14 cellular contexts compared by ENCODE assay signal in genomic region chr18:50011813-50012445, GRCh38.
A peak's percentile ranks its signal among the peaks of the same experiment; 100 is the strongest.
DNase-seq lines count a peak whose midpoint lies in the region; ATAC-seq and TF ChIP-seq lines count a peak whose summit lies in the region.
"Had no signal": no experiment of that assay in that cellular context is flagged by ENCODE, and none has a peak within 500 bp of the region (broad histone marks: within the 10 kb centered on the region; RNA-seq: fewer than 3 reads in every experiment).

No MANE protein-coding gene starts in this region.

- H3K27me3 Mint-ChIP-seq in Caco-2 (ENCODE audit: insufficient read depth, unreplicated experiment): no peaks in the 10 kb centered on the region
- no peaks in the 10 kb centered on the region for H3K27me3 Mint-ChIP-seq in activated CD8-positive, alpha-beta T cell treated with anti-CD3 and anti-CD28 coated beads for 36 hours

- peaks cover 5% of the 10 kb centered on the region for H3K36me3 Mint-ChIP-seq in Caco-2 (ENCODE audit: insufficient read depth, unreplicated experiment)
- H3K36me3 Mint-ChIP-seq in activated CD8-positive, alpha-beta T cell treated with anti-CD3 and anti-CD28 coated beads for 36 hours (ENCODE audit: low read depth): no peaks in the 10 kb centered on the region
- H3K36me3 Mint-ChIP-seq: WTC11 had no signal

- no peak for TF ChIP-seq CTCF in Caco-2 (IDR thresholded peaks at IDR 0.05; ENCODE audit: insufficient read depth in 1 of 2, low read depth in 1 of 2, low read length in 1 of 2, severe bottlenecking in 1 of 2, unreplicated experiment in 1 of 2)
- no peak for TF ChIP-seq CTCF in fibroblast of the aortic adventitia (IDR thresholded peaks at IDR 0.05; ENCODE audit: insufficient read depth, low read length)
- no peak for TF ChIP-seq CTCF in retinal pigment epithelial cell (conservative IDR thresholded peaks at IDR 0.05; ENCODE audit: low read depth, low read length)
- no peak for TF ChIP-seq CTCF in activated CD8-positive, alpha-beta T cell treated with anti-CD3 and anti-CD28 coated beads for 36 hours (IDR thresholded peaks at IDR 0.05)

- CTCF ChIA-PET in Caco-2 (lab: Charles Lee): interaction anchor here (1.0 kb wide), 1 partner anchor 183 kb away, joined by 3 read pairs; no protein-coding TSS in a partner anchor
- CTCF ChIA-PET in activated CD8-positive, alpha-beta T cell treated with anti-CD3 and anti-CD28 coated beads for 36 hours (lab: Charles Lee): interaction anchor here (0.7 to 2.3 kb wide), 4 partner anchors 9 to 345 kb away, joined by 3 to 9 read pairs (median 3); no protein-coding TSS in a partner anchor

- no peak for ATAC-seq in activated CD8-positive, alpha-beta T cell treated with anti-CD3 and anti-CD28 coated beads for 36 hours
- no peak for ATAC-seq in HG03097 (IDR thresholded peaks at IDR 0.05; ENCODE audit: low FRiP score, unreplicated experiment)
- ATAC-seq: WTC11 had no signal

- H3K9me3 Mint-ChIP-seq in Caco-2 (ENCODE audit: unreplicated experiment): no peaks in the 10 kb centered on the region
- H3K9me3 Mint-ChIP-seq in activated CD8-positive, alpha-beta T cell treated with anti-CD3 and anti-CD28 coated beads for 36 hours: no peaks in the 10 kb centered on the region
- H3K9me3 Mint-ChIP-seq: nephron, WTC11 had no signal

- H3K4me3 Mint-ChIP-seq in Caco-2 (ENCODE audit: unreplicated experiment): no peak overlapping the region
- H3K4me3 Mint-ChIP-seq in activated CD8-positive, alpha-beta T cell treated with anti-CD3 and anti-CD28 coated beads for 36 hours: no peak overlapping the region
- H3K4me3 Mint-ChIP-seq: nephron, WTC11 had no signal

- H3K36me3 ChIP-seq in Caco-2 (ENCODE audit: control insufficient read depth, insufficient read depth, low read length): no peaks in the 10 kb centered on the region
- H3K36me3 ChIP-seq: SJSA1 had no signal

- POLR2A ChIA-PET in Caco-2 (lab: Charles Lee): no interaction called here
- POLR2A ChIA-PET in activated CD8-positive, alpha-beta T cell treated with anti-CD3 and anti-CD28 coated beads for 36 hours (lab: Charles Lee): no interaction called here

- intact Hi-C loops in Caco-2 (cut with micrococcal nuclease; ENCODE audit: unreplicated experiment): loop anchor here (5.0 kb wide), 1 partner anchor 190 kb away; no protein-coding TSS in a partner anchor
- intact Hi-C loops in activated CD8-positive, alpha-beta T cell treated with anti-CD3 and anti-CD28 coated beads for 36 hours (cut with micrococcal nuclease): no loop called here

- peaks cover 7% of the 10 kb centered on the region for H3K4me1 Mint-ChIP-seq in Caco-2 (ENCODE audit: low read depth, unreplicated experiment)
- no peaks in the 10 kb centered on the region for H3K4me1 Mint-ChIP-seq in activated CD8-positive, alpha-beta T cell treated with anti-CD3 and anti-CD28 coated beads for 36 hours (ENCODE audit: low read depth)
- H3K4me1 Mint-ChIP-seq: nephron had no signal

- no peaks in the 10 kb centered on the region for H3K9me3 ChIP-seq in Caco-2
- H3K9me3 ChIP-seq: SJSA1 had no signal

- no peak overlapping the region for H3K4me3 ChIP-seq in Caco-2 (ENCODE audit: low read depth, low read length)
- no peak overlapping the region for H3K4me3 ChIP-seq in fibroblast of the aortic adventitia (ENCODE audit: low read depth, low read length)
- H3K4me3 ChIP-seq in retinal pigment epithelial cell (ENCODE audit: low read length): no peak overlapping the region
- H3K4me3 ChIP-seq: SJSA1 had no signal

- BruUV-seq in Caco-2 (replicated peaks; lab: Mats Ljungman, UMichigan): no TSS peak

- H3K27ac Mint-ChIP-seq in Caco-2 (ENCODE audit: unreplicated experiment): peak overlapping the region; percentile 65
- H3K27ac Mint-ChIP-seq in activated CD8-positive, alpha-beta T cell treated with anti-CD3 and anti-CD28 coated beads for 36 hours: no peak overlapping the region
- H3K27ac Mint-ChIP-seq: nephron, WTC11 had no signal

- DNase-seq in Caco-2 (no peak), amniotic stem cell (lab: John Stamatoyannopoulos, UW) (peak; percentile 3), fibroblast of the aortic adventitia (ENCODE audit: low read depth) (peak; percentile 49), retinal pigment epithelial cell (ENCODE audit: low read depth) (peak; percentile 95), hypothalamus (lab: John Stamatoyannopoulos, UW) (no peak), NCI-H187 treated with DMSO at 0.1 percent for 48 hours (lab: John Stamatoyannopoulos, UW) (no peak)
- DNase-seq in activated CD8-positive, alpha-beta T cell treated with anti-CD3 and anti-CD28 coated beads for 36 hours: no peak
- DNase-seq: activated T-cell treated with anti-CD3 and anti-CD28 coated beads, Interleukin-2, amount 50 U/mL, for 1 hour; NCI-H526; stimulated activated CD8-positive, alpha-beta memory T cell treated with anti-CD3 and anti-CD28 coated beads, Interleukin-4, amount 100 ng/mL, for 48 hours had no signal

- H3K4me1 ChIP-seq in Caco-2: peaks cover 4% of the 10 kb centered on the region; the same call in 1 of the 2 replicates
- H3K4me1 ChIP-seq: SJSA1 had no signal

- no peaks in the 10 kb centered on the region for H3K27me3 ChIP-seq in Caco-2 (replicated peaks; ENCODE audit: control insufficient read depth, insufficient read depth, low read length)

Comparison
In these comparisons a context has a peak if more than half of its experiments do, and no peak if none do; other contexts are left out.
1. DNase-seq: peak in amniotic stem cell (single experiment), fibroblast of the aortic adventitia (single experiment) and retinal pigment epithelial cell (single experiment); none in Caco-2 (0 of 2), hypothalamus (0 of 51), NCI-H187 treated with DMSO at 0.1 percent for 48 hours (single experiment) and activated CD8-positive, alpha-beta T cell treated with anti-CD3 and anti-CD28 coated beads for 36 hours (single experiment).